ENCODE assay signal across 8 cellular contexts in the genomic region with DNA sequence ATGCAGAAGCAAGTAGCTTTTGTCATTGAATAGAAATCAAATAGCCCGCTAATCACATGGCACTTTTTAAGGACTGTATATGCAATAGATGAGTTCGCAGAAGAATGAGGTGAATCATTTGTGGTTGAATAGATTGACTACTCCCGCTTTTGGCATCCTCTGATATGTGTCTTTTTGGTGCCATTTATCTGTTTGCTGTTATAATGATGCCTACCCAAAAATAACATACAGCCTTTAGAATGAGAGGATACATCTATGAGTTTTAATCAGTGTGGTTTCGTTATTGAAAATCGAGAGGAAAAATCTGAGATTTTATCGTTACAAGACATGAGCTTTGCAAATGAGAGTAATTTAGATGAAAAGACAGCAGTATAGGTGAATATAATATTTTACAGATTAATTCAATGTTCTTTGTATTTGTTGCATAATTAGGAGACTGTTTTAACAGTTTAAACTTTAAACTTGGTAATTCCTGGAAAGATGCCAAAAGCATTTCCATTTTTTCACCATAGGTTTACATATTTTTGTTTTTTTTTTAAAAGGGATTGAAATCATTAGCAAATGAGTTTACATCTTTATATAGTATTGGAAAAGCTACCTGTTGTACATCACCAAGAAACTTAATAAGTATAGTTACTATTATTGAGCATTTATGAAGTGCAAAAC. TPM values are rescaled to one million over a fixed set of nuclear protein-coding genes. Genes with fewer than 3 reads are reported as not detected.
DNase-seq lines count a peak whose midpoint lies in the region; ATAC-seq and TF ChIP-seq lines count a peak whose summit lies in the region.

No MANE protein-coding gene starts in this region.

- H4K20me1 ChIP-seq in KMS-11 (ENCODE audit: insufficient read depth) = peaks cover 25% of the 10 kb centered on the region

- peaks cover 19 to 32% of the 10 kb centered on the region in 2 donors for H3K36me3 Mint-ChIP-seq in CD4-positive, alpha-beta memory T cell
- H3K36me3 Mint-ChIP-seq in activated naive CD8-positive, alpha-beta T cell = peaks cover 26% of the 10 kb centered on the region

- H3K9ac ChIP-seq in KMS-11 = peak overlapping the region; percentile 93

- peaks cover 0 to 4% of the 10 kb centered on the region in 2 donors for H3K27me3 Mint-ChIP-seq in CD4-positive, alpha-beta memory T cell
- no peaks in the 10 kb centered on the region for H3K27me3 Mint-ChIP-seq in activated naive CD8-positive, alpha-beta T cell

- peak in 4 of 5 donors; percentile 46 to 56 (median 50) for DNase-seq in CD4-positive, alpha-beta memory T cell
- peak; percentile 32 for DNase-seq in iris pigment epithelial cell (ENCODE audit: low read depth)
- DNase-seq in superior temporal gyrus (ENCODE audit: extremely low spot score) = peak; percentile 34
- DNase-seq in hippocampal formation (lab: John Stamatoyannopoulos, UW) = no peak
- no peak for DNase-seq in nucleus accumbens (lab: John Stamatoyannopoulos, UW)

- H2AFZ ChIP-seq in KMS-11 (ENCODE audit: low read depth) = no peak overlapping the region

- peak overlapping the region; percentile 83 for H3K4me2 ChIP-seq in KMS-11

- intact Hi-C loops in CD4-positive, alpha-beta memory T cell (cut with micrococcal nuclease) = loop anchor here (1.0 to 5.0 kb wide), 5 partner anchors 13 to 259 kb away; partner anchors contain the start of gene CYP2R1

- H3K4me3 Mint-ChIP-seq in CD4-positive, alpha-beta memory T cell = peak overlapping the region; percentile 91 to 97 (median 95)
- peak overlapping the region; percentile 92 for H3K4me3 Mint-ChIP-seq in activated naive CD8-positive, alpha-beta T cell

- no peaks in the 10 kb centered on the region for H3K27me3 ChIP-seq in CD4-positive, alpha-beta memory T cell (ENCODE audit: insufficient read depth, low read length)
- H3K27me3 ChIP-seq in KMS-11 (ENCODE audit: insufficient read depth, low read depth) = no peaks in the 10 kb centered on the region

- peak overlapping the region; percentile 89 to 95 for H3K4me3 ChIP-seq in CD4-positive, alpha-beta memory T cell (ENCODE audit: low read length in 2 of 2)
- H3K4me3 ChIP-seq in KMS-11 (IDR thresholded peaks at IDR 0.05; ENCODE audit: insufficient read depth, low read depth, low read length) = no peak overlapping the region

- POLR2A ChIA-PET in CD4-positive, alpha-beta memory T cell (lab: Charles Lee; ENCODE audit: partially characterized antibody) = interaction anchor here (0.9 to 6.2 kb wide), 31 partner anchors 9 to 262 kb away, joined by 3 to 168 read pairs (median 10); partner anchors contain the start of genes COPB1, CYP2R1 and PSMA1

- peak overlapping the region; percentile 25 to 94 (median 91) for H3K27ac Mint-ChIP-seq in CD4-positive, alpha-beta memory T cell
- H3K27ac Mint-ChIP-seq in activated naive CD8-positive, alpha-beta T cell = peak overlapping the region; percentile 87

- no peak for ATAC-seq in GM19463 (IDR thresholded peaks at IDR 0.05; ENCODE audit: unreplicated experiment)

- H3K4me1 Mint-ChIP-seq in CD4-positive, alpha-beta memory T cell = peaks cover 46 to 70% (median 58%) of the 10 kb centered on the region in 4 donors
- H3K4me1 Mint-ChIP-seq in activated naive CD8-positive, alpha-beta T cell (ENCODE audit: low read depth) = peaks cover 63% of the 10 kb centered on the region

- H3K79me2 ChIP-seq in KMS-11 (ENCODE audit: insufficient read depth, low read depth) = peaks cover 98% of the 10 kb centered on the region

- no peak for TF ChIP-seq CTCF in KMS-11 (conservative IDR thresholded peaks at IDR 0.05; ENCODE audit: low read depth, low read length)

- H3K9me3 Mint-ChIP-seq in CD4-positive, alpha-beta memory T cell = no peaks in the 10 kb centered on the region
- H3K9me3 Mint-ChIP-seq in activated naive CD8-positive, alpha-beta T cell (ENCODE audit: low read depth) = no peaks in the 10 kb centered on the region

- peak overlapping the region; percentile 68 for H3K27ac ChIP-seq in CD4-positive, alpha-beta memory T cell (ENCODE audit: low read depth, low read length)
- peak overlapping the region; percentile 85 for H3K27ac ChIP-seq in KMS-11

- CTCF ChIA-PET in CD4-positive, alpha-beta memory T cell (lab: Charles Lee; ENCODE audit: partially characterized antibody) = interaction anchor here (0.7 to 4.4 kb wide), 29 partner anchors 8 to 262 kb away, joined by 3 to 52 read pairs (median 6); partner anchors contain the start of genes CYP2R1 and PSMA1

- H3K9me3 ChIP-seq in CD4-positive, alpha-beta memory T cell (ENCODE audit: control insufficient read depth in 1 of 2, low read length in 2 of 2) = no peaks in the 10 kb centered on the region

- no peaks in the 10 kb centered on the region for H3K36me3 ChIP-seq in CD4-positive, alpha-beta memory T cell (ENCODE audit: insufficient read depth, low read length)
- no peaks in the 10 kb centered on the region; the same call in 1 of the 2 replicates for H3K36me3 ChIP-seq in KMS-11 (ENCODE audit: insufficient read depth)

- peaks cover 67% of the 10 kb centered on the region for H3K4me1 ChIP-seq in CD4-positive, alpha-beta memory T cell (ENCODE audit: insufficient read depth, low read length)
- peaks cover 45% of the 10 kb centered on the region for H3K4me1 ChIP-seq in KMS-11 (ENCODE audit: low read depth, poor library complexity, severe bottlenecking)

RNA-seq across cellular contexts. Expression of gene PDE3B, which starts 1.8 kb away (rescaled TPM):
- 100 to 1,000 TPM; 219 to 222 TPM for total RNA-seq in CD4-positive, alpha-beta memory T cell
- polyA plus RNA-seq in CD4-positive, alpha-beta memory T cell = 10 to 100 TPM; 34.1 to 43.8 TPM

Comparison
In these comparisons a context has a peak if more than half of its experiments do, and no peak if none do; other contexts are left out.
1. DNase-seq: peak in CD4-positive, alpha-beta memory T cell (4 of 5), iris pigment epithelial cell (single experiment) and superior temporal gyrus (single experiment); none in hippocampal formation (0 of 2) and nucleus accumbens (0 of 56).